ENCODE assay signal across 8 cellular contexts in genomic region chr2:208254118-208254870, GRCh38.
A peak's percentile ranks its signal among the peaks of the same experiment; 100 is the strongest.
DNase-seq lines count a peak whose midpoint lies in the region; ATAC-seq and TF ChIP-seq lines count a peak whose summit lies in the region.

No MANE protein-coding gene starts in this region.

- peak overlapping the region; percentile 67 to 80 for H3K27ac ChIP-seq in mucosa of rectum (ENCODE audit: low read depth in 2 of 2, low read length in 2 of 2)

- no peaks in the 10 kb centered on the region for H3K9me3 ChIP-seq in mucosa of rectum (ENCODE audit: control insufficient read depth in 2 of 2, low read length in 2 of 2)

- DNase-seq in COLO668 (lab: John Stamatoyannopoulos, UW; ENCODE audit: unreplicated experiment), result peak; percentile 82
- DNase-seq in NOMO-1 treated with DMSO at 0.1 percent for 48 hours (lab: John Stamatoyannopoulos, UW; ENCODE audit: unreplicated experiment), result peak; percentile 91
- DNase-seq in activated T-cell treated with anti-CD3 and anti-CD28 coated beads for 1 hour (ENCODE audit: low read depth), result peak; percentile 70
- DNase-seq in epithelial cell of esophagus (ENCODE audit: low read depth), result peak; percentile 74
- peak; percentile 76 for DNase-seq in stimulated activated CD8-positive, alpha-beta memory T cell treated with anti-CD3 and anti-CD28 coated beads, Interleukin-4, amount 100 ng/mL, for 24 hours (ENCODE audit: low read depth)

- H3K4me1 ChIP-seq in mucosa of rectum (ENCODE audit: control insufficient read depth in 2 of 2, insufficient read depth in 2 of 2, low read length in 2 of 2), result peaks cover 17% of the 10 kb centered on the region in 2 donors

- H3K36me3 ChIP-seq in mucosa of rectum (ENCODE audit: control insufficient read depth in 2 of 2, insufficient read depth in 2 of 2, low read length in 2 of 2), result peaks cover 23 to 28% of the 10 kb centered on the region in 2 donors

- H3K27me3 ChIP-seq in mucosa of rectum (ENCODE audit: control insufficient read depth in 2 of 2, insufficient read depth in 2 of 2, low read length in 2 of 2), result no peaks in the 10 kb centered on the region

- peak; percentile 77 for TF ChIP-seq CTCF in epithelial cell of esophagus (IDR thresholded peaks at IDR 0.05; ENCODE audit: insufficient read depth, low read depth, low read length, missing control alignments)

- H3K9ac ChIP-seq in mucosa of rectum (ENCODE audit: low read depth in 1 of 2, low read length in 2 of 2), result peak overlapping the region; percentile 74 to 77

- peak overlapping the region; percentile 64 for H3K4me3 ChIP-seq in epithelial cell of esophagus (ENCODE audit: low read length)
- H3K4me3 ChIP-seq in mucosa of rectum (ENCODE audit: low read length in 2 of 2), result peak overlapping the region; percentile 97 to 100

- ATAC-seq in GM19452 (IDR thresholded peaks at IDR 0.05; ENCODE audit: unreplicated experiment) (peak; percentile 60), HG03571 (IDR thresholded peaks at IDR 0.05; ENCODE audit: unreplicated experiment) (peak; percentile 67)

Comparison
In these comparisons a context has a peak if more than half of its experiments do, and no peak if none do; other contexts are left out.
1. Peak in every context shown above with its lines: DNase-seq, ATAC-seq, H3K4me3 ChIP-seq and H3K27ac ChIP-seq.